Comparison of ENCODE assay signal across 9 cellular contexts in the genomic region with DNA sequence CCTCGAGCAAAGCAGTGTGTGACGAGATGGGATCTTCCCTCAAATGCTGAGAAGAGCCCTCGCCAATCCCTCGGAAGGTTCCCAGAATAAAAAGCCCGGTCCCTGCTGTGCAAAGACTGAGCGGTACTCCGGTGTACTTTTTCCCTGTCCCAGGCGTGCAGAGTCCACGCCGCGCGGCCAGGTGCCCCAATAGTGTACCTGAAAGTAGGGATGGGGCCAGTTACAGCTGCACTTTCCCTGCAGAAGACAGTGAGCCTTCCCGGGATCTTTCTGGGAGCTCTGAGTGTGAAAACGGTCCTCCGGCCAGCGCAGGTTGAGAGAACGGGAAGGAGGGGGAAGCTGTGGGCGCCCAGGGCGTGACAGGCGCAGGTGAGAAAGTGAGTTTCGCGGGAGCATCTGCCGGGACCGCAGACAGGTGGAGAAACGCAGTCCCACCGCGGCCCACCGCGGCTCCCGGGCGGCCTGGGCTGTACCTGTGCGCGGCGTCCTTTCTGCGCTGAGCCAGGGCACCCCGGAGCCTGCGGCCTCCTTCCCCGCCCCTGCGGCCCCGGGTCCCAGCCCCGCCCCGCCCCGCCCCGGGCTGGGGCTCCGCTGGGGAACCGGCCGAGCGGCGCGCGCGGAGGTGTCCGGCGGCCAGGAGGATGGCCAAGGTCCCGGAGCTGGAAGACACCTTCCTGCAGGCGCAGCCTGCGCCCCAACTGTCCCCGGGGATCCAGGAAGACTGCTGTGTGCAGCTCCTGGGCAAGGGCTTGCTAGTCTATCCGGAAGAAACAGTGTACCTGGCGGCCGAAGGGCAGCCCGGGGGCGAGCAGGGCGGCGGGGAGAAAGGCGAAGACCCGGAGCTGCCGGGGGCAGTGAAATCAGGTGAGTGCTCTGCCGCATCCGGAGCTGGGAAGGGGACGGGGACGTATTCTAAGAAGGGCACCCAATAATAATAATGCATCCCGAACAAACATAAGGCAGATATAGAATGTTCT. TPM values are rescaled to one million over a fixed set of nuclear protein-coding genes. Genes with fewer than 3 reads are reported as not detected.
A peak's percentile ranks its signal among the peaks of the same experiment; 100 is the strongest.
DNase-seq lines count a peak whose midpoint lies in the region; ATAC-seq, FAIRE-seq and TF ChIP-seq lines count a peak whose summit lies in the region.
"Had no signal": no experiment of that assay in that cellular context is flagged by ENCODE, and none has a peak within 500 bp of the region (broad histone marks: within the 10 kb centered on the region; RNA-seq: fewer than 3 reads in every experiment).

A gene with protein sequence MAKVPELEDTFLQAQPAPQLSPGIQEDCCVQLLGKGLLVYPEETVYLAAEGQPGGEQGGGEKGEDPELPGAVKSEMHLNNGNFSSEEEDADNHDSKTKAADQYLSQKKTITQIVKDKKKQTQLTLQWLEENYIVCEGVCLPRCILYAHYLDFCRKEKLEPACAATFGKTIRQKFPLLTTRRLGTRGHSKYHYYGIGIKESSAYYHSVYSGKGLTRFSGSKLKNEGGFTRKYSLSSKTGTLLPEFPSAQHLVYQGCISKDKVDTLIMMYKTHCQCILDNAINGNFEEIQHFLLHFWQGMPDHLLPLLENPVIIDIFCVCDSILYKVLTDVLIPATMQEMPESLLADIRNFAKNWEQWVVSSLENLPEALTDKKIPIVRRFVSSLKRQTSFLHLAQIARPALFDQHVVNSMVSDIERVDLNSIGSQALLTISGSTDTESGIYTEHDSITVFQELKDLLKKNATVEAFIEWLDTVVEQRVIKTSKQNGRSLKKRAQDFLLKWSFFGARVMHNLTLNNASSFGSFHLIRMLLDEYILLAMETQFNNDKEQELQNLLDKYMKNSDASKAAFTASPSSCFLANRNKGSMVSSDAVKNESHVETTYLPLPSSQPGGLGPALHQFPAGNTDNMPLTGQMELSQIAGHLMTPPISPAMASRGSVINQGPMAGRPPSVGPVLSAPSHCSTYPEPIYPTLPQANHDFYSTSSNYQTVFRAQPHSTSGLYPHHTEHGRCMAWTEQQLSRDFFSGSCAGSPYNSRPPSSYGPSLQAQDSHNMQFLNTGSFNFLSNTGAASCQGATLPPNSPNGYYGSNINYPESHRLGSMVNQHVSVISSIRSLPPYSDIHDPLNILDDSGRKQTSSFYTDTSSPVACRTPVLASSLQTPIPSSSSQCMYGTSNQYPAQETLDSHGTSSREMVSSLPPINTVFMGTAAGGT (plus strand): TSS at position 608 of the 977 bp plus-strand sequence. CDS start 34 bp downstream, at position 642.

- H3K27me3 Mint-ChIP-seq in CD8-positive, alpha-beta memory T cell: peaks cover 20 to 35% of the 10 kb centered on the region in 2 donors

- H3K36me3 Mint-ChIP-seq in CD8-positive, alpha-beta memory T cell: peaks cover 0 to 4% (median 0%) of the 10 kb centered on the region in 3 donors

- POLR2A ChIA-PET in A673 (lab: Charles Lee; ENCODE audit: low non-redundant PET): no interaction called here
- POLR2A ChIA-PET in CD8-positive, alpha-beta memory T cell (lab: Charles Lee): no interaction called here

- peak within 1 kb of the TSS in 3 of 7 donors; percentile 43 to 72 (median 68) for H3K4me3 Mint-ChIP-seq in CD8-positive, alpha-beta memory T cell

- H3K4me3 ChIP-seq in bronchial epithelial cell (ENCODE audit: low read depth, low read length) (peak within 1 kb of the TSS; percentile 16), mucosa of descending colon (no peak within 1 kb of the TSS), A673 (ENCODE audit: low read depth, low read length, poor library complexity, severe bottlenecking) (no peak within 1 kb of the TSS)
- H3K4me3 ChIP-seq in CD8-positive, alpha-beta memory T cell (ENCODE audit: low read length): no peak within 1 kb of the TSS

- intact Hi-C loops in mucosa of descending colon (cut with DNase I, micrococcal nuclease) (no loop called here), A673 (cut with micrococcal nuclease; ENCODE audit: unreplicated experiment) (no loop called here)

- H3K36me3 ChIP-seq in bronchial epithelial cell (ENCODE audit: control insufficient read depth, insufficient read depth, low read length) (no peaks in the 10 kb centered on the region), mucosa of descending colon (ENCODE audit: low read depth) (no peaks in the 10 kb centered on the region), A673 (ENCODE audit: insufficient read depth, low read length, poor library complexity, severe bottlenecking) (no peaks in the 10 kb centered on the region)
- H3K36me3 ChIP-seq in CD8-positive, alpha-beta memory T cell (ENCODE audit: insufficient read depth, low read length): no peaks in the 10 kb centered on the region

- TF ChIP-seq CTCF in bronchial epithelial cell (IDR thresholded peaks at IDR 0.05; ENCODE audit: insufficient read depth, low read length, severe bottlenecking) (no peak), mucosa of descending colon (IDR thresholded peaks at IDR 0.05) (no peak), A673 (conservative IDR thresholded peaks at IDR 0.05; ENCODE audit: low read depth, low read length) (no peak)

- H3K4me1 Mint-ChIP-seq in CD8-positive, alpha-beta memory T cell: peaks cover 7 to 16% (median 7%) of the 10 kb centered on the region in 3 donors

- no peak within 1 kb of the TSS for H3K27ac ChIP-seq in A673 (ENCODE audit: low read depth, low read length, poor library complexity, severe bottlenecking)
- no peak within 1 kb of the TSS for H3K27ac ChIP-seq in CD8-positive, alpha-beta memory T cell (ENCODE audit: low read depth, low read length)

- H3K9me3 ChIP-seq in mucosa of descending colon (no peaks in the 10 kb centered on the region), A673 (ENCODE audit: low read depth, low read length, poor library complexity, severe bottlenecking) (no peaks in the 10 kb centered on the region)
- H3K9me3 ChIP-seq in CD8-positive, alpha-beta memory T cell (ENCODE audit: low read length): no peaks in the 10 kb centered on the region

- FAIRE-seq in bronchial epithelial cell (lab: Jason Lieb, UNC): no peak
- FAIRE-seq: endometrium had no signal

- no peak within 1 kb of the TSS for H3K27ac Mint-ChIP-seq in CD8-positive, alpha-beta memory T cell

- peaks cover 0 to 6% (median 5%) of the 10 kb centered on the region in 5 donors for H3K9me3 Mint-ChIP-seq in CD8-positive, alpha-beta memory T cell

- H3K4me1 ChIP-seq in mucosa of descending colon (ENCODE audit: low read depth) (peaks cover 4% of the 10 kb centered on the region), A673 (ENCODE audit: insufficient read depth, low read length, poor library complexity, severe bottlenecking) (no peaks in the 10 kb centered on the region)
- H3K4me1 ChIP-seq in CD8-positive, alpha-beta memory T cell (ENCODE audit: insufficient read depth, low read length): no peaks in the 10 kb centered on the region

- DNase-seq in AG08396 (ENCODE audit: low spot score): peak; percentile 7
- DNase-seq in bronchial epithelial cell (ENCODE audit: low read depth): no peak
- DNase-seq in mucosa of descending colon: peak; percentile 9 to 49 (median 40)
- DNase-seq in cortex of kidney (lab: John Stamatoyannopoulos, UW): no peak
- no peak for DNase-seq in A673 (ENCODE audit: low spot score)
- no peak for DNase-seq in CD8-positive, alpha-beta memory T cell

- H3K27me3 ChIP-seq in bronchial epithelial cell (ENCODE audit: control insufficient read depth, insufficient read depth, low read length) (peaks cover 18% of the 10 kb centered on the region), A673 (replicated peaks; ENCODE audit: insufficient read depth, low read depth, low read length, poor library complexity) (peaks cover 89% of the 10 kb centered on the region)
- H3K27me3 ChIP-seq in CD8-positive, alpha-beta memory T cell (ENCODE audit: insufficient read depth, low read length, poor library complexity, severe bottlenecking): peaks cover 10% of the 10 kb centered on the region

- no TSS peak for BruUV-seq in A673 (replicated peaks; lab: Mats Ljungman, UMichigan)

- ATAC-seq in HG03159 (IDR thresholded peaks at IDR 0.05; ENCODE audit: unreplicated experiment) (peak; percentile 48), mucosa of descending colon (peak; percentile 84), GM19467 (IDR thresholded peaks at IDR 0.05; ENCODE audit: unreplicated experiment) (no peak)

- CTCF ChIA-PET in A673 (lab: Charles Lee): no interaction called here
- CTCF ChIA-PET in CD8-positive, alpha-beta memory T cell (lab: Charles Lee): no interaction called here

RNA-seq across cellular contexts. Expression of the gene that starts here (rescaled TPM):
- total RNA-seq in bronchial epithelial cell (not detected in 2 replicates), mucosa of descending colon (1 to 10 TPM in 1 of 3 donors, under 1 TPM in 2; 0.25 to 1.6 (median 0.67) TPM), A673 (2021) (not detected in 2 replicates)
- total RNA-seq in CD8-positive, alpha-beta memory T cell: not detected
- polyA plus RNA-seq in CD8-positive, alpha-beta memory T cell: not detected

Comparison
In these comparisons a context has a peak if more than half of its experiments do, and no peak if none do; other contexts are left out.
1. DNase-seq: peak in AG08396 (single experiment) and mucosa of descending colon (3 of 3); none in bronchial epithelial cell (single experiment), cortex of kidney (single experiment), A673 (single experiment) and CD8-positive, alpha-beta memory T cell (0 of 5).